ENCODE assay signal across 1 cellular context in the genomic region with DNA sequence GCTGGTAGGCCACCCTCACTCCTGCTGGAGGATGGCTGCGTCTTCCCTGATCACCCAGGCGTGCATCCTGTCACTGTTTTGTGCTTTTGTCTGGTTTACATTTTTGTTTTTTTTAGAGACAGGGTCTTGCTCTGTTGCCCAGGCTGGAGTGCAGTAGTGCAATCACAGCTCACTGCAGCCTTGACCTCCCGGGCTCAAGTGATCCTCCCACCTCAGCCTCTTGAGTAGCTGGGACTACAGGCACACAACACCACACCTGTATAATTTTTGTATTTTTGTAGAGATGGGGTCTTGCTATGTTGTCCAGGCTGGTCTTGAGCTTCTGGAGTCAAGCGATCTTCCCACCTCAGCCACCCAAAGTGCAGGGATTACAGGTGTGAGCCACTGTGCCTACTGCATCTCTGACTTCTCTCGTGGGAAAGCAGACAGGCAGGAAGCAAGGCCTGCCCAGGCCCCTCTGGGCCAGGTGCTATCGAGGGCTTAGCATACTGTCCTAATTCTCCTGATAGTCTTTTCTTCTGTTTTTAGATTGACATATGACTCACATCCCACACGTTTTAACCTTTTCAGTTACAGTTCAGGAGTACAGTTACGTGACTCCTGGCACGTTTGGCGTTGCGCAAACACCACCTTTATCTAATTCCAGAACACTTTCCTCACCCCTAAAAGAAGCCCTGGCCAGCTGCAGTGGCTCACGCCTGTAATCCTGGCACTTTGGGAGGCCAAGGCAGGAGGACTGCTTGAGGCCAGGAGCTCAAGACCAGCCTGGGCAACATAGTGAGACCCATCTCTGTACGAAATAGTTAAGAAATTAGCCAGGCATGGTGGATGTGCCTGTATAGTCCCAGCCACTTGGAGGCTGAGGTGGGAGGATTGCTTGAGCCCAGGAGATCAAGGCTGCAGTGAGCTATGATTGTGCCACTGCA.
TF ChIP-seq lines count a peak whose summit lies in the region.
"Not testable (repeated sequence)": the region's sequence is repeated elsewhere in the genome, so short reads cannot be mapped to it uniquely, and the experiment has no call there.

No MANE protein-coding gene starts in this region.

TF ChIP-seq in HepG2, 621 proteins besides CTCF, POLR2A, EP300 and RAD21 (continues in another document):
- TF ChIP-seq HDAC1 (CRISPR knock-in tag; IDR thresholded peaks at IDR 0.05) (peak; percentile 93), ZNF567 (CRISPR knock-in tag; IDR thresholded peaks at IDR 0.05; ENCODE audit: borderline replicate concordance) (0 out of 2 replicates have a peak, but pooled peaks have one; percentile 24), NRL (CRISPR knock-in tag; IDR thresholded peaks at IDR 0.05; ENCODE audit: borderline replicate concordance) (peak; percentile 68; the same call in 1 of the 2 replicates), BRCA1 (CRISPR knock-in tag; IDR thresholded peaks at IDR 0.05) (0 out of 2 replicates have a peak, but pooled peaks have one; percentile 75), KLF9 (CRISPR knock-in tag; IDR thresholded peaks at IDR 0.05; ENCODE audit: low read depth) (0 out of 2 replicates have a peak, but pooled peaks have one; percentile 65), ZNF263 (CRISPR knock-in tag; IDR thresholded peaks at IDR 0.05) (peak; percentile 63; the same call in 1 of the 2 replicates), CEBPG (CRISPR knock-in tag; IDR thresholded peaks at IDR 0.05) (peak; percentile 99), ZMYM4 (CRISPR knock-in tag; IDR thresholded peaks at IDR 0.05) (peak; percentile 55; the same call in 1 of the 2 replicates), RCOR2 (CRISPR knock-in tag; IDR thresholded peaks at IDR 0.05) (peak; percentile 97), ZEB1 (IDR thresholded peaks at IDR 0.05; ENCODE audit: insufficient replicate concordance, low read depth) (peak; percentile 77)
- TF ChIP-seq, protein P1, sequence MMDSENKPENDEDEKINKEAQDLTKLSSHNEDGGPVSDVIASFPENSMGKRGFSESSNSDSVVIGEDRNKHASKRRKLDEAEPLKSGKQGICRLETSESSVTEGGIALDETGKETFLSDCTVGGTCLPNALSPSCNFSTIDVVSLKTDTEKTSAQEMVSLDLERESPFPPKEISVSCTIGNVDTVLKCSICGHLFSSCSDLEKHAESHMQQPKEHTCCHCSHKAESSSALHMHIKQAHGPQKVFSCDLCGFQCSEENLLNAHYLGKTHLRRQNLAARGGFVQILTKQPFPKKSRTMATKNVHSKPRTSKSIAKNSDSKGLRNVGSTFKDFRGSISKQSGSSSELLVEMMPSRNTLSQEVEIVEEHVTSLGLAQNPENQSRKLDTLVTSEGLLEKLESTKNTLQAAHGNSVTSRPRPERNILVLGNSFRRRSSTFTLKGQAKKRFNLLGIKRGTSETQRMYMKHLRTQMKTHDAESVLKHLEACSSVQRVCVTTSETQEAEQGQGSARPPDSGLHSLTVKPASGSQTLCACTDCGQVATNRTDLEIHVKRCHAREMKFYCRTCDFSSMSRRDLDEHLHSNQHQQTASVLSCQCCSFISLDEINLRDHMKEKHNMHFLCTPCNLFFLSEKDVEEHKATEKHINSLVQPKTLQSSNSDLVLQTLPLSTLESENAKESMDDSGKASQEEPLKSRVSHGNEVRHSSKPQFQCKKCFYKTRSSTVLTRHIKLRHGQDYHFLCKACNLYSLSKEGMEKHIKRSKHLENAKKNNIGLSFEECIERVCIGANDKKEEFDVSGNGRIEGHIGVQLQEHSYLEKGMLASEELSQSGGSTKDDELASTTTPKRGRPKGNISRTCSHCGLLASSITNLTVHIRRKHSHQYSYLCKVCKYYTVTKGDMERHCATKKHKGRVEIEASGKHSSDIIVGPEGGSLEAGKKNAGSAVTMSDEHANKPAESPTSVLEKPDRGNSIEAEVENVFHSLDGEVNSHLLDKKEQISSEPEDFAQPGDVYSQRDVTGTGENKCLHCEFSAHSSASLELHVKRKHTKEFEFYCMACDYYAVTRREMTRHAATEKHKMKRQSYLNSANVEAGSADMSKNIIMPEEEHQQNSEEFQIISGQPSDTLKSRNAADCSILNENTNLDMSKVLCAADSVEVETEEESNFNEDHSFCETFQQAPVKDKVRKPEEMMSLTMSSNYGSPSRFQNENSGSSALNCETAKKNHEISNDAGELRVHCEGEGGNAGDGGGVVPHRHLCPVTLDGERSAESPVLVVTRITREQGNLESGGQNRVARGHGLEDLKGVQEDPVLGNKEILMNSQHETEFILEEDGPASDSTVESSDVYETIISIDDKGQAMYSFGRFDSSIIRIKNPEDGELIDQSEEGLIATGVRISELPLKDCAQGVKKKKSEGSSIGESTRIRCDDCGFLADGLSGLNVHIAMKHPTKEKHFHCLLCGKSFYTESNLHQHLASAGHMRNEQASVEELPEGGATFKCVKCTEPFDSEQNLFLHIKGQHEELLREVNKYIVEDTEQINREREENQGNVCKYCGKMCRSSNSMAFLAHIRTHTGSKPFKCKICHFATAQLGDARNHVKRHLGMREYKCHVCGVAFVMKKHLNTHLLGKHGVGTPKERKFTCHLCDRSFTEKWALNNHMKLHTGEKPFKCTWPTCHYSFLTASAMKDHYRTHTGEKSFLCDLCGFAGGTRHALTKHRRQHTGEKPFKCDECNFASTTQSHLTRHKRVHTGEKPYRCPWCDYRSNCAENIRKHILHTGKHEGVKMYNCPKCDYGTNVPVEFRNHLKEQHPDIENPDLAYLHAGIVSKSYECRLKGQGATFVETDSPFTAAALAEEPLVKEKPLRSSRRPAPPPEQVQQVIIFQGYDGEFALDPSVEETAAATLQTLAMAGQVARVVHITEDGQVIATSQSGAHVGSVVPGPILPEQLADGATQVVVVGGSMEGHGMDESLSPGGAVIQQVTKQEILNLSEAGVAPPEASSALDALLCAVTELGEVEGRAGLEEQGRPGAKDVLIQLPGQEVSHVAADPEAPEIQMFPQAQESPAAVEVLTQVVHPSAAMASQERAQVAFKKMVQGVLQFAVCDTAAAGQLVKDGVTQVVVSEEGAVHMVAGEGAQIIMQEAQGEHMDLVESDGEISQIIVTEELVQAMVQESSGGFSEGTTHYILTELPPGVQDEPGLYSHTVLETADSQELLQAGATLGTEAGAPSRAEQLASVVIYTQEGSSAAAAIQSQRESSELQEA (CRISPR knock-in tag; IDR thresholded peaks at IDR 0.05; ENCODE audit: not compliant biosample characterization), result peak; percentile 22
- TF ChIP-seq, protein P2, sequence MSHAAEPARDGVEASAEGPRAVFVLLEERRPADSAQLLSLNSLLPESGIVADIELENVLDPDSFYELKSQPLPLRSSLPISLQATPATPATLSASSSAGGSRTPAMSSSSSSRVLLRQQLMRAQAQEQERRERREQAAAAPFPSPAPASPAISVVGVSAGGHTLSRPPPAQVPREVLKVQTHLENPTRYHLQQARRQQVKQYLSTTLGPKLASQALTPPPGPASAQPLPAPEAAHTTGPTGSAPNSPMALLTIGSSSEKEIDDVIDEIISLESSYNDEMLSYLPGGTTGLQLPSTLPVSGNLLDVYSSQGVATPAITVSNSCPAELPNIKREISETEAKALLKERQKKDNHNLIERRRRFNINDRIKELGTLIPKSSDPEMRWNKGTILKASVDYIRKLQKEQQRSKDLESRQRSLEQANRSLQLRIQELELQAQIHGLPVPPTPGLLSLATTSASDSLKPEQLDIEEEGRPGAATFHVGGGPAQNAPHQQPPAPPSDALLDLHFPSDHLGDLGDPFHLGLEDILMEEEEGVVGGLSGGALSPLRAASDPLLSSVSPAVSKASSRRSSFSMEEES (CRISPR knock-in tag; IDR thresholded peaks at IDR 0.05), result peak; percentile 87
- TF ChIP-seq, protein P3, sequence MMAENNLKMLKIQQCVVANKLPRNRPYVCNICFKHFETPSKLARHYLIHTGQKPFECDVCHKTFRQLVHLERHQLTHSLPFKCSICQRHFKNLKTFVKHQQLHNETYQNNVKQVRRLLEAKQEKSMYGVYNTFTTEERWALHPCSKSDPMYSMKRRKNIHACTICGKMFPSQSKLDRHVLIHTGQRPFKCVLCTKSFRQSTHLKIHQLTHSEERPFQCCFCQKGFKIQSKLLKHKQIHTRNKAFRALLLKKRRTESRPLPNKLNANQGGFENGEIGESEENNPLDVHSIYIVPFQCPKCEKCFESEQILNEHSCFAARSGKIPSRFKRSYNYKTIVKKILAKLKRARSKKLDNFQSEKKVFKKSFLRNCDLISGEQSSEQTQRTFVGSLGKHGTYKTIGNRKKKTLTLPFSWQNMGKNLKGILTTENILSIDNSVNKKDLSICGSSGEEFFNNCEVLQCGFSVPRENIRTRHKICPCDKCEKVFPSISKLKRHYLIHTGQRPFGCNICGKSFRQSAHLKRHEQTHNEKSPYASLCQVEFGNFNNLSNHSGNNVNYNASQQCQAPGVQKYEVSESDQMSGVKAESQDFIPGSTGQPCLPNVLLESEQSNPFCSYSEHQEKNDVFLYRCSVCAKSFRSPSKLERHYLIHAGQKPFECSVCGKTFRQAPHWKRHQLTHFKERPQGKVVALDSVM (CRISPR knock-in tag; IDR thresholded peaks at IDR 0.05), result peak; percentile 100
- TF ChIP-seq, protein P4, sequence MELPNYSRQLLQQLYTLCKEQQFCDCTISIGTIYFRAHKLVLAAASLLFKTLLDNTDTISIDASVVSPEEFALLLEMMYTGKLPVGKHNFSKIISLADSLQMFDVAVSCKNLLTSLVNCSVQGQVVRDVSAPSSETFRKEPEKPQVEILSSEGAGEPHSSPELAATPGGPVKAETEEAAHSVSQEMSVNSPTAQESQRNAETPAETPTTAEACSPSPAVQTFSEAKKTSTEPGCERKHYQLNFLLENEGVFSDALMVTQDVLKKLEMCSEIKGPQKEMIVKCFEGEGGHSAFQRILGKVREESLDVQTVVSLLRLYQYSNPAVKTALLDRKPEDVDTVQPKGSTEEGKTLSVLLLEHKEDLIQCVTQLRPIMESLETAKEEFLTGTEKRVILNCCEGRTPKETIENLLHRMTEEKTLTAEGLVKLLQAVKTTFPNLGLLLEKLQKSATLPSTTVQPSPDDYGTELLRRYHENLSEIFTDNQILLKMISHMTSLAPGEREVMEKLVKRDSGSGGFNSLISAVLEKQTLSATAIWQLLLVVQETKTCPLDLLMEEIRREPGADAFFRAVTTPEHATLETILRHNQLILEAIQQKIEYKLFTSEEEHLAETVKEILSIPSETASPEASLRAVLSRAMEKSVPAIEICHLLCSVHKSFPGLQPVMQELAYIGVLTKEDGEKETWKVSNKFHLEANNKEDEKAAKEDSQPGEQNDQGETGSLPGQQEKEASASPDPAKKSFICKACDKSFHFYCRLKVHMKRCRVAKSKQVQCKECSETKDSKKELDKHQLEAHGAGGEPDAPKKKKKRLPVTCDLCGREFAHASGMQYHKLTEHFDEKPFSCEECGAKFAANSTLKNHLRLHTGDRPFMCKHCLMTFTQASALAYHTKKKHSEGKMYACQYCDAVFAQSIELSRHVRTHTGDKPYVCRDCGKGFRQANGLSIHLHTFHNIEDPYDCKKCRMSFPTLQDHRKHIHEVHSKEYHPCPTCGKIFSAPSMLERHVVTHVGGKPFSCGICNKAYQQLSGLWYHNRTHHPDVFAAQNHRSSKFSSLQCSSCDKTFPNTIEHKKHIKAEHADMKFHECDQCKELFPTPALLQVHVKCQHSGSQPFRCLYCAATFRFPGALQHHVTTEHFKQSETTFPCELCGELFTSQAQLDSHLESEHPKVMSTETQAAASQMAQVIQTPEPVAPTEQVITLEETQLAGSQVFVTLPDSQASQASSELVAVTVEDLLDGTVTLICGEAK (IDR thresholded peaks at IDR 0.05), result not testable (repeated sequence)
- TF ChIP-seq, protein P4 (CRISPR knock-in tag; IDR thresholded peaks at IDR 0.05), result peak; percentile 65; the same call in 1 of the 2 replicates
- TF ChIP-seq, protein P5, sequence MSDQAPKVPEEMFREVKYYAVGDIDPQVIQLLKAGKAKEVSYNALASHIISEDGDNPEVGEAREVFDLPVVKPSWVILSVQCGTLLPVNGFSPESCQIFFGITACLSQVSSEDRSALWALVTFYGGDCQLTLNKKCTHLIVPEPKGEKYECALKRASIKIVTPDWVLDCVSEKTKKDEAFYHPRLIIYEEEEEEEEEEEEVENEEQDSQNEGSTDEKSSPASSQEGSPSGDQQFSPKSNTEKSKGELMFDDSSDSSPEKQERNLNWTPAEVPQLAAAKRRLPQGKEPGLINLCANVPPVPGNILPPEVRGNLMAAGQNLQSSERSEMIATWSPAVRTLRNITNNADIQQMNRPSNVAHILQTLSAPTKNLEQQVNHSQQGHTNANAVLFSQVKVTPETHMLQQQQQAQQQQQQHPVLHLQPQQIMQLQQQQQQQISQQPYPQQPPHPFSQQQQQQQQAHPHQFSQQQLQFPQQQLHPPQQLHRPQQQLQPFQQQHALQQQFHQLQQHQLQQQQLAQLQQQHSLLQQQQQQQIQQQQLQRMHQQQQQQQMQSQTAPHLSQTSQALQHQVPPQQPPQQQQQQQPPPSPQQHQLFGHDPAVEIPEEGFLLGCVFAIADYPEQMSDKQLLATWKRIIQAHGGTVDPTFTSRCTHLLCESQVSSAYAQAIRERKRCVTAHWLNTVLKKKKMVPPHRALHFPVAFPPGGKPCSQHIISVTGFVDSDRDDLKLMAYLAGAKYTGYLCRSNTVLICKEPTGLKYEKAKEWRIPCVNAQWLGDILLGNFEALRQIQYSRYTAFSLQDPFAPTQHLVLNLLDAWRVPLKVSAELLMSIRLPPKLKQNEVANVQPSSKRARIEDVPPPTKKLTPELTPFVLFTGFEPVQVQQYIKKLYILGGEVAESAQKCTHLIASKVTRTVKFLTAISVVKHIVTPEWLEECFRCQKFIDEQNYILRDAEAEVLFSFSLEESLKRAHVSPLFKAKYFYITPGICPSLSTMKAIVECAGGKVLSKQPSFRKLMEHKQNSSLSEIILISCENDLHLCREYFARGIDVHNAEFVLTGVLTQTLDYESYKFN (CRISPR knock-in tag; conservative IDR thresholded peaks at IDR 0.05), result peak; percentile 91
